In genomic region chr7:44467217-44467548, GRCh38 we compare ENCODE assay signal across 13 cellular contexts.
"Had no signal": no experiment of that assay in that cellular context is flagged by ENCODE, and none has a peak within 500 bp of the region (broad histone marks: within the 10 kb centered on the region; RNA-seq: fewer than 3 reads in every experiment).

No MANE protein-coding gene starts in this region.

- H3K4me1 Mint-ChIP-seq: WTC11 had no signal

- H3K27me3 Mint-ChIP-seq: activated CD4-positive, alpha-beta T cell treated with anti-CD3 and anti-CD28 coated beads, Interleukin-2, amount 10 ng/mL, durations not matched to agents 7 days and 5 days; stimulated activated memory B cell treated with anti-CD40 and anti-IgM and Interleukin-4, amounts not matched to agents 10 μg/mL and 1 μg/mL and 100 μg/mL, for 72 hours had no signal

- ATAC-seq: left colon; stimulated activated memory B cell treated with anti-CD40 and anti-IgM and Interleukin-4, amounts not matched to agents 10 μg/mL and 1 μg/mL and 100 μg/mL, for 72 hours; WTC11 had no signal

- H3K9me3 Mint-ChIP-seq: activated CD4-positive, alpha-beta T cell treated with anti-CD3 and anti-CD28 coated beads, Interleukin-2, amount 10 ng/mL, durations not matched to agents 7 days and 5 days; activated T-helper 1 cell treated with anti-CD3 and anti-CD28 coated beads, Interleukin-12 subunit alpha, Interleukin-12 subunit beta, Interleukin-2, Interleukin-4 antibody, amounts not matched to agents 30 ng/mL and 10 ng/mL and 1 ng/mL, durations not matched to agents 14 hours and 24 hours and 36 hours; stimulated activated memory B cell treated with anti-CD40 and anti-IgM and Interleukin-4, amounts not matched to agents 10 μg/mL and 1 μg/mL and 100 μg/mL, for 72 hours; WTC11 had no signal

- DNase-seq: activated CD4-positive, alpha-beta T cell treated with anti-CD3 and anti-CD28 coated beads, Interleukin-2, amount 10 ng/mL, durations not matched to agents 7 days and 5 days; aorta; cerebellar nuclear complex; effector CD8-positive, alpha-beta T cell; foreskin melanocyte; left colon; stimulated activated CD4-positive, alpha-beta T cell treated with anti-CD3 and anti-CD28 coated beads, Interleukin-12 subunit alpha, Interleukin-12 subunit beta, amount 100 ng/mL, for 4 hours; trophoblast cell had no signal

- H3K27ac Mint-ChIP-seq: activated CD4-positive, alpha-beta T cell treated with anti-CD3 and anti-CD28 coated beads, Interleukin-2, amount 10 ng/mL, durations not matched to agents 7 days and 5 days; stimulated activated memory B cell treated with anti-CD40 and anti-IgM and Interleukin-4, amounts not matched to agents 10 μg/mL and 1 μg/mL and 100 μg/mL, for 72 hours; WTC11 had no signal

- H3K4me3 Mint-ChIP-seq: activated CD4-positive, alpha-beta T cell treated with anti-CD3 and anti-CD28 coated beads, Interleukin-2, amount 10 ng/mL, durations not matched to agents 7 days and 5 days; activated T-helper 1 cell treated with anti-CD3 and anti-CD28 coated beads, Interleukin-12 subunit alpha, Interleukin-12 subunit beta, Interleukin-2, Interleukin-4 antibody, amounts not matched to agents 30 ng/mL and 10 ng/mL and 1 ng/mL, durations not matched to agents 14 hours and 24 hours and 36 hours; stimulated activated memory B cell treated with anti-CD40 and anti-IgM and Interleukin-4, amounts not matched to agents 10 μg/mL and 1 μg/mL and 100 μg/mL, for 72 hours; WTC11 had no signal

- H3K9me3 ChIP-seq: neutrophil, SJSA1 had no signal
